19 cellular contexts compared by ENCODE assay signal in genomic region chr9:138053996-138054752, GRCh38.
DNase-seq lines count a peak whose midpoint lies in the region; ATAC-seq and TF ChIP-seq lines count a peak whose summit lies in the region.
"Had no signal": no experiment of that assay in that cellular context is flagged by ENCODE, and none has a peak within 500 bp of the region (broad histone marks: within the 10 kb centered on the region; RNA-seq: fewer than 3 reads in every experiment).

No MANE protein-coding gene starts in this region.

- ATAC-seq in left lobe of liver (no peak), upper lobe of right lung (no peak)
- ATAC-seq: natural killer cell, T-helper 17 cell had no signal

- DNase-seq in activated effector memory CD4-positive, alpha-beta T cell treated with anti-CD3 and anti-CD28 coated beads, Interleukin-2, amount 50 U/mL, for 16 hours, result peak; percentile 48
- no peak for DNase-seq in activated effector memory CD4-positive, alpha-beta T cell treated with Interleukin-2 at 50 U/mL for 16 hours
- DNase-seq in RPMI8226, result peak; percentile 47
- peak; percentile 34 for DNase-seq in left lobe of liver (ENCODE audit: low spot score)
- peak; percentile 39 for DNase-seq in upper lobe of right lung
- no peak for DNase-seq in stimulated activated CD4-positive, alpha-beta T cell treated with anti-CD3 and anti-CD28 coated beads, Interleukin-4, amount 100 ng/mL, for 1 hour
- DNase-seq in SIG-M5 treated with dmso at 0.1 percent for 504 hours (lab: John Stamatoyannopoulos, UW; ENCODE audit: unreplicated experiment), result no peak
- no peak for DNase-seq in H4 (ENCODE audit: low spot score)
- DNase-seq: ACHN; activated CD4-positive, alpha-beta T cell treated with anti-CD3 and anti-CD28 coated beads, Interleukin-2, amount 10 ng/mL, durations not matched to agents 24 days and 14 days; hippocampal formation; left ventricle myocardium inferior; natural killer cell; NCI-H187; NCI-H510A treated with DMSO at 0.1 percent for 48 hours; stimulated activated CD4-positive, alpha-beta T cell treated with anti-CD3 and anti-CD28 coated beads, Interleukin-2, amount 100 ng/mL, for 48 hours; T-helper 17 cell had no signal

- H3K36me3 ChIP-seq in upper lobe of right lung, result no peaks in the 10 kb centered on the region
- H3K36me3 ChIP-seq: ascending aorta, left ventricle myocardium inferior had no signal

- H3K27me3 ChIP-seq in upper lobe of right lung, result peaks cover 5% of the 10 kb centered on the region
- H3K27me3 ChIP-seq: ascending aorta had no signal

- H3K4me1 ChIP-seq in upper lobe of right lung, result no peaks in the 10 kb centered on the region
- H3K4me1 ChIP-seq: ascending aorta, left ventricle myocardium inferior had no signal

- no peak overlapping the region for H3K27ac ChIP-seq in upper lobe of right lung
- H3K27ac ChIP-seq: ascending aorta, left ventricle myocardium inferior, RWPE1 had no signal

- intact Hi-C loops in upper lobe of right lung (cut with DNase I), result no loop called here

- no peak for TF ChIP-seq CTCF in upper lobe of right lung (IDR thresholded peaks at IDR 0.05)

- H3K4me3 ChIP-seq in upper lobe of right lung, result no peak overlapping the region
- H3K4me3 ChIP-seq: ascending aorta, left ventricle myocardium inferior had no signal

- H3K9me3 ChIP-seq in upper lobe of right lung, result no peaks in the 10 kb centered on the region
- H3K9me3 ChIP-seq: ascending aorta, left ventricle myocardium inferior had no signal

Comparison
In these comparisons a context has a peak if more than half of its experiments do, and no peak if none do; other contexts are left out.
1. DNase-seq: peak in activated effector memory CD4-positive, alpha-beta T cell treated with anti-CD3 and anti-CD28 coated beads, Interleukin-2, amount 50 U/mL, for 16 hours (single experiment), RPMI8226 (single experiment), left lobe of liver (single experiment) and upper lobe of right lung (single experiment); none in activated effector memory CD4-positive, alpha-beta T cell treated with Interleukin-2 at 50 U/mL for 16 hours (single experiment), stimulated activated CD4-positive, alpha-beta T cell treated with anti-CD3 and anti-CD28 coated beads, Interleukin-4, amount 100 ng/mL, for 1 hour (single experiment), SIG-M5 treated with dmso at 0.1 percent for 504 hours (single experiment) and H4 (single experiment).